ENCODE assay signal across 9 cellular contexts in genomic region chr3:53196575-53197407, GRCh38. TPM values are rescaled to one million over a fixed set of nuclear protein-coding genes. Genes with fewer than 3 reads are reported as not detected.
A peak's percentile ranks its signal among the peaks of the same experiment; 100 is the strongest.
DNase-seq lines count a peak whose midpoint lies in the region; ATAC-seq and TF ChIP-seq lines count a peak whose summit lies in the region.
"Had no signal": no experiment of that assay in that cellular context is flagged by ENCODE, and none has a peak within 500 bp of the region (broad histone marks: within the 10 kb centered on the region; RNA-seq: fewer than 3 reads in every experiment).

No MANE protein-coding gene starts in this region.

- H3K27me3 Mint-ChIP-seq in MCF 10A (ENCODE audit: insufficient read depth, unreplicated experiment): no peaks in the 10 kb centered on the region
- H3K27me3 Mint-ChIP-seq in activated naive CD8-positive, alpha-beta T cell treated with anti-CD3 and anti-CD28 coated beads, Interleukin-2, amount 10 ng/mL, durations not matched to agents 7 days and 5 days: no peaks in the 10 kb centered on the region
- H3K27me3 Mint-ChIP-seq: activated naive CD8-positive, alpha-beta T cell had no signal

- DNase-seq in MCF 10A (ENCODE audit: unreplicated experiment) (peak; percentile 55), breast epithelium (ENCODE audit: low spot score in 2 of 2) (no peak), NOMO-1 (lab: John Stamatoyannopoulos, UW; ENCODE audit: unreplicated experiment in 2 of 2) (peak; percentile 29 to 58), pons (ENCODE audit: low spot score) (peak; percentile 45), NAMALWA (ENCODE audit: low spot score) (no peak)
- DNase-seq in activated naive CD8-positive, alpha-beta T cell treated with anti-CD3 and anti-CD28 coated beads, Interleukin-2, amount 10 ng/mL, durations not matched to agents 7 days and 5 days: no peak

- H3K4me3 Mint-ChIP-seq in MCF 10A (ENCODE audit: unreplicated experiment): no peak overlapping the region
- no peak overlapping the region for H3K4me3 Mint-ChIP-seq in activated naive CD8-positive, alpha-beta T cell treated with anti-CD3 and anti-CD28 coated beads, Interleukin-2, amount 10 ng/mL, durations not matched to agents 7 days and 5 days
- H3K4me3 Mint-ChIP-seq: activated naive CD8-positive, alpha-beta T cell had no signal

- CTCF ChIA-PET in MCF 10A (lab: Yijun Ruan, JAX): interaction anchor here (0.6 to 12.5 kb wide), 40 partner anchors 8 to 450 kb away, joined by 3 to 220 read pairs (median 4); partner anchors contain the start of gene RFT1

- 69 to 74% methylated on average over 7 to 9 of the region's 17 CpGs for WGBS in gastroesophageal sphincter (ENCODE audit: low coverage in 1 of 2), 2 donors

- H3K36me3 ChIP-seq in breast epithelium (no peaks in the 10 kb centered on the region), gastroesophageal sphincter (peaks cover 0 to 10% of the 10 kb centered on the region in 2 donors)

- no TSS peak for BruUV-seq in MCF 10A (replicated peaks; lab: Mats Ljungman, UMichigan)

- H3K27ac ChIP-seq in breast epithelium (no peak overlapping the region), gastroesophageal sphincter (no peak overlapping the region)

- TF ChIP-seq CTCF in MCF 10A (IDR thresholded peaks at IDR 0.05; ENCODE audit: unreplicated experiment) (no peak), breast epithelium (IDR thresholded peaks at IDR 0.05) (no peak), gastroesophageal sphincter (IDR thresholded peaks at IDR 0.05) (no peak)

- H3K4me3 ChIP-seq in breast epithelium: no peak overlapping the region
- no peak overlapping the region for H3K4me3 ChIP-seq in gastroesophageal sphincter

- no peak overlapping the region for H3K27ac Mint-ChIP-seq in MCF 10A (ENCODE audit: low read depth, unreplicated experiment)
- H3K27ac Mint-ChIP-seq in activated naive CD8-positive, alpha-beta T cell treated with anti-CD3 and anti-CD28 coated beads, Interleukin-2, amount 10 ng/mL, durations not matched to agents 7 days and 5 days: peak overlapping the region; percentile 30
- H3K27ac Mint-ChIP-seq: activated naive CD8-positive, alpha-beta T cell had no signal

- TF ChIP-seq EP300 in gastroesophageal sphincter (IDR thresholded peaks at IDR 0.05): no peak

- H3K4me1 ChIP-seq in breast epithelium (peaks cover 0 to 5% of the 10 kb centered on the region in 2 donors), gastroesophageal sphincter (peaks cover 0 to 32% (median 13%) of the 10 kb centered on the region in 3 donors)

- H3K9me3 ChIP-seq in breast epithelium: no peaks in the 10 kb centered on the region
- no peaks in the 10 kb centered on the region for H3K9me3 ChIP-seq in gastroesophageal sphincter

- H3K36me3 Mint-ChIP-seq in MCF 10A (ENCODE audit: insufficient read depth, unreplicated experiment): no peaks in the 10 kb centered on the region
- H3K36me3 Mint-ChIP-seq in activated naive CD8-positive, alpha-beta T cell treated with anti-CD3 and anti-CD28 coated beads, Interleukin-2, amount 10 ng/mL, durations not matched to agents 7 days and 5 days: peaks cover 3% of the 10 kb centered on the region
- H3K36me3 Mint-ChIP-seq: activated naive CD8-positive, alpha-beta T cell had no signal

- H3K27me3 ChIP-seq in breast epithelium (no peaks in the 10 kb centered on the region), gastroesophageal sphincter (no peaks in the 10 kb centered on the region)

- TF ChIP-seq POLR2A in breast epithelium (IDR thresholded peaks at IDR 0.05) (no peak), gastroesophageal sphincter (IDR thresholded peaks at IDR 0.05) (no peak)

- intact Hi-C loops in MCF 10A (cut with micrococcal nuclease): loop anchor here (1.0 kb wide), 2 partner anchors 62 to 82 kb away; no protein-coding TSS in a partner anchor
- intact Hi-C loops in breast epithelium (cut with DNase I; ENCODE audit: low total_unique reads): loop anchor here (5.0 kb wide), 1 partner anchor 84 kb away; no protein-coding TSS in a partner anchor

- ATAC-seq in activated naive CD8-positive, alpha-beta T cell treated with anti-CD3 and anti-CD28 coated beads, Interleukin-2, amount 10 ng/mL, durations not matched to agents 7 days and 5 days (ENCODE audit: low read depth): no peak
- ATAC-seq in GM18858 (IDR thresholded peaks at IDR 0.05; ENCODE audit: unreplicated experiment) (no peak), gastroesophageal sphincter (no peak)

- no peaks in the 10 kb centered on the region for H3K4me1 Mint-ChIP-seq in MCF 10A (ENCODE audit: insufficient read depth, unreplicated experiment)
- H3K4me1 Mint-ChIP-seq in activated naive CD8-positive, alpha-beta T cell treated with anti-CD3 and anti-CD28 coated beads, Interleukin-2, amount 10 ng/mL, durations not matched to agents 7 days and 5 days: peaks cover 6% of the 10 kb centered on the region

- no peaks in the 10 kb centered on the region for H3K9me3 Mint-ChIP-seq in MCF 10A (ENCODE audit: unreplicated experiment)
- no peaks in the 10 kb centered on the region for H3K9me3 Mint-ChIP-seq in activated naive CD8-positive, alpha-beta T cell treated with anti-CD3 and anti-CD28 coated beads, Interleukin-2, amount 10 ng/mL, durations not matched to agents 7 days and 5 days

- POLR2A ChIA-PET in MCF 10A (lab: Yijun Ruan, JAX): interaction anchor here (0.9 to 2.5 kb wide), 5 partner anchors 52 to 1255 kb away, joined by 3 to 12 read pairs (median 3); partner anchors contain the start of gene RRP9
- POLR2A ChIA-PET in activated naive CD8-positive, alpha-beta T cell treated with anti-CD3 and anti-CD28 coated beads, Interleukin-2, amount 10 ng/mL, durations not matched to agents 7 days and 5 days (lab: Charles Lee): interaction anchor here (0.8 to 1.9 kb wide), 3 partner anchors 61 to 86 kb away, joined by 4 to 8 read pairs (median 5); no protein-coding TSS in a partner anchor

RNA-seq across cellular contexts. Expression of gene PRKCD, which starts 35.8 kb away (rescaled TPM):
- total RNA-seq in MCF 10A (2022): 9.6 and 9.8 TPM in 2 replicates
- total RNA-seq in breast epithelium: 10 to 100 TPM; 14.0 to 36.8 (median 15.1) TPM
- 10 to 100 TPM; 20.5 TPM for total RNA-seq in activated naive CD8-positive, alpha-beta T cell treated with anti-CD3 and anti-CD28 coated beads, Interleukin-2, amount 10 ng/mL, durations not matched to agents 7 days and 5 days
- 10 to 100 TPM in 1 of 4 donors, 1 to 10 TPM in 3; 5.5 to 10.1 (median 7.6) TPM for total RNA-seq in gastroesophageal sphincter

RNA-seq across cellular contexts. Expression of gene TKT, which starts 59.0 kb away (rescaled TPM):
- total RNA-seq in MCF 10A (2022) (179 and 326 TPM in 2 replicates), breast epithelium (100 to 1,000 TPM; 130 to 273 (median 131) TPM), gastroesophageal sphincter (100 to 1,000 TPM; 218 to 386 (median 278) TPM)
- 100 to 1,000 TPM; 204 to 210 TPM for total RNA-seq in activated naive CD8-positive, alpha-beta T cell treated with anti-CD3 and anti-CD28 coated beads, Interleukin-2, amount 10 ng/mL, durations not matched to agents 7 days and 5 days

Comparison
In these comparisons a context has a peak if more than half of its experiments do, and no peak if none do; other contexts are left out.
1. DNase-seq: peak in MCF 10A (single experiment), NOMO-1 (2 of 2) and pons (single experiment); none in breast epithelium (0 of 2), activated naive CD8-positive, alpha-beta T cell treated with anti-CD3 and anti-CD28 coated beads, Interleukin-2, amount 10 ng/mL, durations not matched to agents 7 days and 5 days (single experiment) and NAMALWA (single experiment).